In genomic region chr20:62572980-62573379, GRCh38 we compare ENCODE assay signal across 29 cellular contexts.
"Had no signal": no experiment of that assay in that cellular context is flagged by ENCODE, and none has a peak within 500 bp of the region (broad histone marks: within the 10 kb centered on the region; RNA-seq: fewer than 3 reads in every experiment).

No MANE protein-coding gene starts in this region.

- H3K4me3 ChIP-seq: heart right ventricle, left lung, lower lobe of right lung, mucosa of descending colon, sigmoid colon, smooth muscle cell, upper lobe of left lung had no signal

- H3K9me3 Mint-ChIP-seq: activated naive CD4-positive, alpha-beta T cell treated with anti-CD3 and anti-CD28 coated beads, Interleukin-2, amount 10 ng/mL, durations not matched to agents 7 days and 5 days; activated T-helper 1 cell treated with anti-CD3 and anti-CD28 coated beads, Interleukin-12 subunit alpha, Interleukin-12 subunit beta, Interleukin-2, Interleukin-4 antibody, amounts not matched to agents 30 ng/mL and 10 ng/mL and 1 ng/mL, durations not matched to agents 14 hours and 24 hours and 36 hours; natural killer cell treated with Interleukin-12 subunit alpha and Interleukin-12 subunit beta and Interleukin-15 and Interleukin-18, amount 100 ng/mL, for 72 hours; stimulated activated memory B cell treated with anti-CD40 and anti-IgM and Interleukin-4, amounts not matched to agents 10 μg/mL and 1 μg/mL and 100 μg/mL, for 72 hours; stimulated activated naive CD8-positive, alpha-beta T cell treated with anti-CD3 and anti-CD28 coated beads, Interleukin-15, amount 100 ng/mL, for 72 hours had no signal

- DNase-seq: activated CD4-positive, alpha-beta T cell treated with anti-CD3 and anti-CD28 coated beads for 4 hours; activated CD4-positive, alpha-beta T cell treated with anti-CD3 and anti-CD28 coated beads, Interleukin-2, amount 50 U/mL, for 4 hours; activated effector memory CD4-positive, alpha-beta T cell treated with anti-CD3 and anti-CD28 coated beads, Interleukin-2, amount 50 U/mL, for 16 hours; activated naive CD4-positive, alpha-beta T cell treated with anti-CD3 and anti-CD28 coated beads, Interleukin-2, amount 10 ng/mL, durations not matched to agents 7 days and 5 days; activated T-cell treated with anti-CD3 and anti-CD28 coated beads for 4 hours; amniotic stem cell; brain microvascular endothelial cell; foreskin fibroblast; heart right ventricle; kidney glomerular epithelial cell; left lung; lower lobe of right lung; mesenchymal stem cell; mucosa of descending colon; retina; sigmoid colon; stimulated activated CD4-positive, alpha-beta T cell treated with anti-CD3 and anti-CD28 coated beads, Interleukin-1b, Interleukin-23, amount 100 ng/mL, for 48 hours; stimulated activated CD4-positive, alpha-beta T cell treated with anti-CD3 and anti-CD28 coated beads, Interleukin-4, amount 100 ng/mL, for 4 hours; stimulated activated CD8-positive, alpha-beta memory T cell treated with anti-CD3 and anti-CD28 coated beads, Interleukin-4, amount 100 ng/mL, for 48 hours; stimulated activated naive CD8-positive, alpha-beta T cell treated with anti-CD3 and anti-CD28 coated beads, Interleukin-15, amount 100 ng/mL, for 72 hours; substantia nigra; upper lobe of left lung had no signal

- ATAC-seq: heart right ventricle; left lung; lower lobe of right lung; mucosa of descending colon; natural killer cell treated with Interleukin-12 subunit alpha and Interleukin-12 subunit beta and Interleukin-15 and Interleukin-18, amount 100 ng/mL, for 72 hours; stimulated activated memory B cell treated with anti-CD40 and anti-IgM and Interleukin-4, amounts not matched to agents 10 μg/mL and 1 μg/mL and 100 μg/mL, for 72 hours; stimulated activated naive CD8-positive, alpha-beta T cell treated with anti-CD3 and anti-CD28 coated beads, Interleukin-15, amount 100 ng/mL, for 72 hours had no signal

- H3K4me1 ChIP-seq: left lung, lower lobe of right lung, upper lobe of left lung had no signal

- H3K36me3 Mint-ChIP-seq: activated naive CD4-positive, alpha-beta T cell treated with anti-CD3 and anti-CD28 coated beads, Interleukin-2, amount 10 ng/mL, durations not matched to agents 7 days and 5 days; natural killer cell treated with Interleukin-12 subunit alpha and Interleukin-12 subunit beta and Interleukin-15 and Interleukin-18, amount 100 ng/mL, for 72 hours; stimulated activated memory B cell treated with anti-CD40 and anti-IgM and Interleukin-4, amounts not matched to agents 10 μg/mL and 1 μg/mL and 100 μg/mL, for 72 hours had no signal

- H3K27ac ChIP-seq: brain microvascular endothelial cell, left lung, lower lobe of right lung, neutrophil, sigmoid colon, upper lobe of left lung, VCaP had no signal

- H3K9me3 ChIP-seq: heart right ventricle, left lung, lower lobe of right lung, mucosa of descending colon, neutrophil, sigmoid colon, upper lobe of left lung had no signal

- H3K4me3 Mint-ChIP-seq: activated naive CD4-positive, alpha-beta T cell treated with anti-CD3 and anti-CD28 coated beads, Interleukin-2, amount 10 ng/mL, durations not matched to agents 7 days and 5 days; activated T-helper 1 cell treated with anti-CD3 and anti-CD28 coated beads, Interleukin-12 subunit alpha, Interleukin-12 subunit beta, Interleukin-2, Interleukin-4 antibody, amounts not matched to agents 30 ng/mL and 10 ng/mL and 1 ng/mL, durations not matched to agents 14 hours and 24 hours and 36 hours; natural killer cell treated with Interleukin-12 subunit alpha and Interleukin-12 subunit beta and Interleukin-15 and Interleukin-18, amount 100 ng/mL, for 72 hours; stimulated activated memory B cell treated with anti-CD40 and anti-IgM and Interleukin-4, amounts not matched to agents 10 μg/mL and 1 μg/mL and 100 μg/mL, for 72 hours; stimulated activated naive CD8-positive, alpha-beta T cell treated with anti-CD3 and anti-CD28 coated beads, Interleukin-15, amount 100 ng/mL, for 72 hours had no signal

- H3K4me2 ChIP-seq: smooth muscle cell had no signal

- H3K27ac Mint-ChIP-seq: activated naive CD4-positive, alpha-beta T cell treated with anti-CD3 and anti-CD28 coated beads, Interleukin-2, amount 10 ng/mL, durations not matched to agents 7 days and 5 days; activated T-helper 1 cell treated with anti-CD3 and anti-CD28 coated beads, Interleukin-12 subunit alpha, Interleukin-12 subunit beta, Interleukin-2, Interleukin-4 antibody, amounts not matched to agents 30 ng/mL and 10 ng/mL and 1 ng/mL, durations not matched to agents 14 hours and 24 hours and 36 hours; natural killer cell treated with Interleukin-12 subunit alpha and Interleukin-12 subunit beta and Interleukin-15 and Interleukin-18, amount 100 ng/mL, for 72 hours; progenitor cell of endocrine pancreas; stimulated activated memory B cell treated with anti-CD40 and anti-IgM and Interleukin-4, amounts not matched to agents 10 μg/mL and 1 μg/mL and 100 μg/mL, for 72 hours; stimulated activated naive CD8-positive, alpha-beta T cell treated with anti-CD3 and anti-CD28 coated beads, Interleukin-15, amount 100 ng/mL, for 72 hours had no signal

- H3K36me3 ChIP-seq: brain microvascular endothelial cell, heart right ventricle, left lung, lower lobe of right lung, neutrophil, upper lobe of left lung had no signal

- H3K4me1 Mint-ChIP-seq: stimulated activated memory B cell treated with anti-CD40 and anti-IgM and Interleukin-4, amounts not matched to agents 10 μg/mL and 1 μg/mL and 100 μg/mL, for 72 hours had no signal
